Comparison of ENCODE assay signal across 1 cellular context in the genomic region with DNA sequence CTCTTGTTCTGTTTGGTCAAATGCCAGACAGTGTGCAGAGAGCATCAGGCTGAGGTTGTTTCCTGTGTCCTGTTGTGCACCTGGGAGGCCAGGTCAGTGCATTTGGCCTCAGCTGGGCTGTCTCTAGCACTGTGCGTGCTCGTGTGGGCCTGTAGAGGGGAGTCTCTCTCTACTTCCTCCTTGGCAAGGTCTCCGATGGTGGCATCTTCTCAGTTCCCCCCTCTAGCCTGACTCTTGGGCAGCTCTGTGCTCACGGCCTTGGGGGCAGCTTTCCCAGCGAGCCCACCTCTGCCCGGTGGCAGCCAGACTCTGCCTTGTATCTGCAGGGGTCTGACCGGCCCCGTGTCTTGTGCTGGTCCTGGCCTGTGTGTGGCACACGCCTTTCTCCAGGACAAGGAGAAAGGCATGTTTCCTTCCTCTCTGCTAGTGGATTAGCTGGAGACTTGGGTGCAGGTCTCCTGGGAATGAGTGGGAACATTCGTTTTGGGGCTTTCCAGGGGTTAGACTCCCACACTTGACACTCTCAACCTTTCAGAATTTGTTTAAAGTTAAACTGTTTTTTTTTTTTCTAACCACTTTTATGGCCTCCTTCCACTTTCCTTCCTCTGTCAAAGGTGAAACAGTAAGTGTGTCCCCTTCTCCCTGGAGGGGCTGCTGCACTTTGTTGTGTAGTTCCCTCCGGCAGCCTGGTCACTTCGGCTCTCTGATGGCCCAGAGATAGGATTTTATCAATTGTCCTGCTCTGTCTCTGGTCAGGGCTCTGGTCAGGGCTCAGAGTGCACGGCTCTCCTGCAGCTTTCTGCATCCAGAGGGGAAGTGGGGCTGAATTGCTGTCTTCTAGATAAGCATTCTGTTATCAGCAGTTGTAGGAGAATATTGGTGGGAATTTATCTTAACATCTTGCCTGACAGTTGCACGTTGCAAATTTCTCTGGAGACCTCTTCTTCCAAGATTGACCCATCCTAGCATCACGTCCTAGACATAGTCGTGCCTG.
TF ChIP-seq lines count a peak whose summit lies in the region.

No MANE protein-coding gene starts in this region.

TF ChIP-seq in HCT116, 20 proteins besides CTCF, POLR2A, EP300 and RAD21 (continued from another document):
- TF ChIP-seq, protein P1, sequence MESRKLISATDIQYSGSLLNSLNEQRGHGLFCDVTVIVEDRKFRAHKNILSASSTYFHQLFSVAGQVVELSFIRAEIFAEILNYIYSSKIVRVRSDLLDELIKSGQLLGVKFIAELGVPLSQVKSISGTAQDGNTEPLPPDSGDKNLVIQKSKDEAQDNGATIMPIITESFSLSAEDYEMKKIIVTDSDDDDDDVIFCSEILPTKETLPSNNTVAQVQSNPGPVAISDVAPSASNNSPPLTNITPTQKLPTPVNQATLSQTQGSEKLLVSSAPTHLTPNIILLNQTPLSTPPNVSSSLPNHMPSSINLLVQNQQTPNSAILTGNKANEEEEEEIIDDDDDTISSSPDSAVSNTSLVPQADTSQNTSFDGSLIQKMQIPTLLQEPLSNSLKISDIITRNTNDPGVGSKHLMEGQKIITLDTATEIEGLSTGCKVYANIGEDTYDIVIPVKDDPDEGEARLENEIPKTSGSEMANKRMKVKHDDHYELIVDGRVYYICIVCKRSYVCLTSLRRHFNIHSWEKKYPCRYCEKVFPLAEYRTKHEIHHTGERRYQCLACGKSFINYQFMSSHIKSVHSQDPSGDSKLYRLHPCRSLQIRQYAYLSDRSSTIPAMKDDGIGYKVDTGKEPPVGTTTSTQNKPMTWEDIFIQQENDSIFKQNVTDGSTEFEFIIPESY (IDR thresholded peaks at IDR 0.05; ENCODE audit: extremely low read depth, insufficient replicate concordance, low read length): no peak
- no peak for TF ChIP-seq EZH2 (IDR thresholded peaks at IDR 0.05)
